11 cellular contexts compared by ENCODE assay signal in genomic region chr5:159095218-159095617, GRCh38. TPM values are rescaled to one million over a fixed set of nuclear protein-coding genes. Genes with fewer than 3 reads are reported as not detected.
DNase-seq lines count a peak whose midpoint lies in the region; ATAC-seq and TF ChIP-seq lines count a peak whose summit lies in the region.
"Had no signal": no experiment of that assay in that cellular context is flagged by ENCODE, and none has a peak within 500 bp of the region (broad histone marks: within the 10 kb centered on the region; RNA-seq: fewer than 3 reads in every experiment).

No MANE protein-coding gene starts in this region.

- ATAC-seq in GM21786 (IDR thresholded peaks at IDR 0.05; ENCODE audit: unreplicated experiment) = no peak
- no peak for ATAC-seq in body of pancreas
- ATAC-seq in GM21390 (IDR thresholded peaks at IDR 0.05; ENCODE audit: unreplicated experiment) = no peak

- H3K4me3 ChIP-seq in HEK293 (ENCODE audit: low read depth, low read length) = no peak overlapping the region
- H3K4me3 ChIP-seq in lower leg skin (ENCODE audit: low read depth, poor library complexity, severe bottlenecking) = peak overlapping the region; percentile 2
- H3K4me3 ChIP-seq in suprapubic skin = peak overlapping the region; percentile 66
- no peak overlapping the region for H3K4me3 ChIP-seq in body of pancreas

- no peak for TF ChIP-seq EP300 in suprapubic skin (IDR thresholded peaks at IDR 0.05)

- H3K9me3 ChIP-seq in HEK293 (ENCODE audit: control insufficient read depth, insufficient read depth, low read depth, low read length) (no peaks in the 10 kb centered on the region), suprapubic skin (no peaks in the 10 kb centered on the region), body of pancreas (no peaks in the 10 kb centered on the region)

- H3K36me3 Mint-ChIP-seq in Calu3 (ENCODE audit: insufficient read depth, unreplicated experiment) = peaks cover 6% of the 10 kb centered on the region

- no peak overlapping the region for H3K4me3 Mint-ChIP-seq in Calu3 (ENCODE audit: low read depth, unreplicated experiment)
- H3K4me3 Mint-ChIP-seq: activated T-cell treated with anti-CD3 and anti-CD28 coated beads, Interleukin-2, amount 50 U/mL, for 24 hours; HFFc6 had no signal

- TF ChIP-seq POLR2A in lower leg skin (IDR thresholded peaks at IDR 0.05) (no peak), suprapubic skin (IDR thresholded peaks at IDR 0.05) (no peak), body of pancreas (IDR thresholded peaks at IDR 0.05) (no peak)

- peaks cover 20% of the 10 kb centered on the region for H3K4me1 Mint-ChIP-seq in Calu3 (ENCODE audit: low read depth, unreplicated experiment)

- H3K27me3 ChIP-seq in suprapubic skin = peaks cover 54% of the 10 kb centered on the region
- no peaks in the 10 kb centered on the region for H3K27me3 ChIP-seq in body of pancreas

- POLR2A ChIA-PET in HEK293 (lab: Yijun Ruan, JAX) = interaction anchor here (0.9 kb wide), 1 partner anchor 92 kb away, joined by 3 read pairs; no protein-coding TSS in a partner anchor

- no peak overlapping the region for H3K27ac Mint-ChIP-seq in Calu3 (ENCODE audit: unreplicated experiment)
- H3K27ac Mint-ChIP-seq: activated T-cell treated with anti-CD3 and anti-CD28 coated beads, Interleukin-2, amount 50 U/mL, for 24 hours; HFFc6 had no signal

- TF ChIP-seq CTCF in HEK293 (tag by site-specific recombination; IDR thresholded peaks at IDR 0.05) = no peak
- TF ChIP-seq CTCF in lower leg skin (IDR thresholded peaks at IDR 0.05) = no peak
- no peak for TF ChIP-seq CTCF in suprapubic skin (IDR thresholded peaks at IDR 0.05)
- TF ChIP-seq CTCF in body of pancreas (IDR thresholded peaks at IDR 0.05) = no peak
- TF ChIP-seq CTCF in Calu3 (IDR thresholded peaks at IDR 0.05; ENCODE audit: unreplicated experiment) = no peak

- no TSS peak for BruUV-seq in Calu3 (replicated peaks; lab: Mats Ljungman, UMichigan)

- H3K27ac ChIP-seq in HEK293 (ENCODE audit: extremely low read depth, low read depth, low read length) (peak overlapping the region; percentile 35; the same call in 1 of the 2 replicates), suprapubic skin (peak overlapping the region; percentile 90), body of pancreas (peak overlapping the region in 1 of 4 donors; percentile 2)

- CTCF ChIA-PET in HEK293 (lab: Yijun Ruan, JAX) (interaction anchor here (1.1 to 1.2 kb wide), 2 partner anchors 12 to 37 kb away, joined by 3 to 5 read pairs; no protein-coding TSS in a partner anchor), Calu3 (lab: Charles Lee) (interaction anchor here (1.3 kb wide), 1 partner anchor 12 kb away, joined by 7 read pairs; no protein-coding TSS in a partner anchor)

- 48% methylated on average over 22 of the region's 22 CpGs for WGBS in lower leg skin, 2 donors
- 34% methylated on average over 20 of the region's 22 CpGs for WGBS in suprapubic skin
- WGBS in body of pancreas, 2 donors = 41 to 61% methylated on average over 19 to 22 of the region's 22 CpGs

- peaks cover 20% of the 10 kb centered on the region for H3K4me1 ChIP-seq in HEK293 (ENCODE audit: control insufficient read depth, insufficient read depth, low read length)
- H3K4me1 ChIP-seq in suprapubic skin = peaks cover 49% of the 10 kb centered on the region
- peaks cover 13% of the 10 kb centered on the region for H3K4me1 ChIP-seq in body of pancreas

- H3K27me3 Mint-ChIP-seq in Calu3 (ENCODE audit: unreplicated experiment) = peaks cover 32% of the 10 kb centered on the region

- H3K36me3 ChIP-seq in HEK293 (ENCODE audit: control insufficient read depth in 2 of 2, insufficient read depth in 1 of 2, low read length in 2 of 2) (no peaks in the 10 kb centered on the region), suprapubic skin (no peaks in the 10 kb centered on the region), body of pancreas (replicated peaks in 1 of 2; ENCODE audit: insufficient read depth in 1 of 2, low read depth in 2 of 2) (no peaks in the 10 kb centered on the region)

- intact Hi-C loops in lower leg skin (cut with DNase I; ENCODE audit: low total_unique reads) (no loop called here), body of pancreas (cut with DNase I) (no loop called here), Calu3 (cut with micrococcal nuclease; ENCODE audit: unreplicated experiment) (loop anchor here (10.0 kb wide), 1 partner anchor 90 kb away; no protein-coding TSS in a partner anchor)

- DNase-seq in astrocyte of the hippocampus (ENCODE audit: low read depth, low spot score) (peak; percentile 6), lower leg skin (ENCODE audit: low spot score in 2 of 2) (no peak), suprapubic skin (ENCODE audit: low spot score in 2 of 2) (no peak), body of pancreas (no peak), Calu3 (no peak)
- DNase-seq: HFFc6, nucleus accumbens had no signal

- no peaks in the 10 kb centered on the region for H3K9me3 Mint-ChIP-seq in Calu3 (ENCODE audit: low read depth, unreplicated experiment)
- H3K9me3 Mint-ChIP-seq: activated T-cell treated with anti-CD3 and anti-CD28 coated beads, Interleukin-2, amount 50 U/mL, for 24 hours; HFFc6 had no signal

TF ChIP-seq in HEK293, 187 proteins besides CTCF, POLR2A, EP300 and RAD21:
- TF ChIP-seq ZSCAN16 (tag by site-specific recombination; IDR thresholded peaks at IDR 0.05) (no peak), ZBTB8A (tag by site-specific recombination; IDR thresholded peaks at IDR 0.05) (peak; percentile 55; the same call in 1 of the 2 replicates), ZNF791 (tag by site-specific recombination; IDR thresholded peaks at IDR 0.05) (no peak), ZNF610 (tag by site-specific recombination; IDR thresholded peaks at IDR 0.05; ENCODE audit: borderline replicate concordance) (no peak), ZNF600 (tag by site-specific recombination; IDR thresholded peaks at IDR 0.05) (no peak), PATZ1 (tag by site-specific recombination; IDR thresholded peaks at IDR 0.05) (no peak), PRDM10 (tag by site-specific recombination; IDR thresholded peaks at IDR 0.05) (0 out of 2 replicates have a peak, but pooled peaks have one; percentile 4)

RNA-seq across cellular contexts. Expression of gene EBF1, which starts 4.5 kb away (rescaled TPM):
- total RNA-seq in lower leg skin = 10 to 100 TPM in 2 of 4 donors, 1 to 10 TPM in 2; 3.7 to 16.5 (median 9.3) TPM
- 10 to 100 TPM in 2 of 4 donors, 1 to 10 TPM in 2; 4.3 to 13.6 (median 8.8) TPM for total RNA-seq in suprapubic skin
- total RNA-seq in body of pancreas = 1 to 10 TPM; 5.4 to 6.6 TPM
- not detected in 2 replicates for total RNA-seq in Calu3 (2022)

Comparison
In these comparisons a context has a peak if more than half of its experiments do, and no peak if none do; other contexts are left out.
1. H3K4me3 ChIP-seq: peak in lower leg skin (single experiment) and suprapubic skin (single experiment); none in HEK293 (single experiment) and body of pancreas (0 of 2).